In genomic region chr2:240184656-240185055, GRCh38 we compare ENCODE assay signal across 37 cellular contexts. TPM values are rescaled to one million over a fixed set of nuclear protein-coding genes. Genes with fewer than 3 reads are reported as not detected.
"Had no signal": no experiment of that assay in that cellular context is flagged by ENCODE, and none has a peak within 500 bp of the region (broad histone marks: within the 10 kb centered on the region; RNA-seq: fewer than 3 reads in every experiment).

No MANE protein-coding gene starts in this region.

- H3K9me3 ChIP-seq: adrenal gland, ascending aorta, esophagus muscularis mucosa, gastrocnemius medialis had no signal

- DNase-seq: activated CD4-positive, alpha-beta memory T cell treated with anti-CD3 and anti-CD28 coated beads for 36 hours; activated CD4-positive, alpha-beta T cell treated with anti-CD3 and anti-CD28 coated beads for 36 hours; activated CD4-positive, alpha-beta T cell treated with anti-CD3 and anti-CD28 coated beads, Interleukin-2, amount 10 ng/mL, durations not matched to agents 24 days and 14 days; activated CD4-positive, CD25-positive, alpha-beta regulatory T cell; activated CD4-positive, CD25-positive, alpha-beta regulatory T cell treated with anti-CD3 and anti-CD28 coated beads, Interleukin-2, amount 50 U/mL, for 72 hours; activated CD8-positive, alpha-beta memory T cell treated with anti-CD3 and anti-CD28 coated beads, Interleukin-2, amount 10 ng/mL, durations not matched to agents 7 days and 5 days; activated CD8-positive, alpha-beta memory T cell treated with anti-CD3 and anti-CD28 coated beads, Interleukin-2, amount 50 U/mL, for 4 hours; activated CD8-positive, alpha-beta T cell treated with anti-CD3 and anti-CD28 coated beads, Interleukin-2, amount 10 ng/mL, durations not matched to agents 7 days and 5 days; activated gamma-delta T cell treated with Interleukin-2 at 50 U/mL for 16 hours; activated naive CD4-positive, alpha-beta T cell treated with anti-CD3 and anti-CD28 coated beads for 36 hours; activated naive CD8-positive, alpha-beta T cell treated with anti-CD3 and anti-CD28 coated beads for 36 hours; activated naive CD8-positive, alpha-beta T cell treated with anti-CD3 and anti-CD28 coated beads, Interleukin-2, amount 50 U/mL, for 24 hours; activated T-cell treated with anti-CD3 and anti-CD28 coated beads, Interleukin-2, amount 50 U/mL, for 1 hour; activated T-cell treated with anti-CD3 and anti-CD28 coated beads, Interleukin-2, amount 50 U/mL, for 48 hours; adrenal gland; amygdala; central memory CD4-positive, alpha-beta T cell; cerebellar nuclear complex; effector memory CD4-positive, alpha-beta T cell; erythroblast; foreskin keratinocyte; gastrocnemius medialis; glutamatergic neuron; T-helper 2 cell had no signal

- H3K27ac ChIP-seq: adrenal gland, ascending aorta, breast epithelium, cardiac muscle cell, coronary artery, dorsolateral prefrontal cortex, esophagus muscularis mucosa, foreskin keratinocyte, gastrocnemius medialis had no signal

- H3K27me3 ChIP-seq: adrenal gland, ascending aorta, cardiac muscle cell, gastrocnemius medialis had no signal

- H3K36me3 ChIP-seq: adrenal gland, ascending aorta, breast epithelium, cardiac muscle cell, esophagus muscularis mucosa, gastrocnemius medialis had no signal

- H3K4me1 Mint-ChIP-seq: activated CD4-positive, alpha-beta T cell treated with anti-CD3 and anti-CD28 coated beads for 36 hours; activated CD4-positive, alpha-beta T cell treated with anti-CD3 and anti-CD28 coated beads, Interleukin-2, amount 10 ng/mL, durations not matched to agents 24 days and 14 days; activated CD8-positive, alpha-beta memory T cell treated with anti-CD3 and anti-CD28 coated beads, Interleukin-2, amount 10 ng/mL, durations not matched to agents 7 days and 5 days; activated naive CD4-positive, alpha-beta T cell treated with anti-CD3 and anti-CD28 coated beads, Interleukin-2, amount 50 U/mL, for 24 hours; activated naive CD8-positive, alpha-beta T cell treated with anti-CD3 and anti-CD28 coated beads for 36 hours; activated naive CD8-positive, alpha-beta T cell treated with anti-CD3 and anti-CD28 coated beads, Interleukin-2, amount 50 U/mL, for 24 hours had no signal

- ATAC-seq: activated CD4-positive, alpha-beta T cell treated with anti-CD3 and anti-CD28 coated beads for 36 hours; activated CD8-positive, alpha-beta memory T cell treated with anti-CD3 and anti-CD28 coated beads, Interleukin-2, amount 10 ng/mL, durations not matched to agents 7 days and 5 days; activated CD8-positive, alpha-beta T cell treated with anti-CD3 and anti-CD28 coated beads, Interleukin-2, amount 10 ng/mL, durations not matched to agents 7 days and 5 days; activated naive CD8-positive, alpha-beta T cell treated with anti-CD3 and anti-CD28 coated beads, Interleukin-2, amount 50 U/mL, for 24 hours; foreskin keratinocyte; gastrocnemius medialis had no signal

- H3K36me3 Mint-ChIP-seq: activated CD8-positive, alpha-beta memory T cell treated with anti-CD3 and anti-CD28 coated beads, Interleukin-2, amount 10 ng/mL, durations not matched to agents 7 days and 5 days; activated naive CD4-positive, alpha-beta T cell treated with anti-CD3 and anti-CD28 coated beads, Interleukin-2, amount 50 U/mL, for 24 hours; activated naive CD8-positive, alpha-beta T cell treated with anti-CD3 and anti-CD28 coated beads for 36 hours had no signal

- H3K27me3 Mint-ChIP-seq: brain had no signal

- H3K4me3 Mint-ChIP-seq: activated CD4-positive, alpha-beta memory T cell treated with anti-CD3 and anti-CD28 coated beads for 36 hours; activated CD4-positive, alpha-beta T cell treated with anti-CD3 and anti-CD28 coated beads for 36 hours; activated CD4-positive, alpha-beta T cell treated with anti-CD3 and anti-CD28 coated beads, Interleukin-2, amount 10 ng/mL, durations not matched to agents 24 days and 14 days; activated CD8-positive, alpha-beta memory T cell treated with anti-CD3 and anti-CD28 coated beads, Interleukin-2, amount 10 ng/mL, durations not matched to agents 7 days and 5 days; activated CD8-positive, alpha-beta T cell treated with anti-CD3 and anti-CD28 coated beads, Interleukin-2, amount 10 ng/mL, durations not matched to agents 7 days and 5 days; activated naive CD4-positive, alpha-beta T cell treated with anti-CD3 and anti-CD28 coated beads for 36 hours; activated naive CD4-positive, alpha-beta T cell treated with anti-CD3 and anti-CD28 coated beads, Interleukin-2, amount 50 U/mL, for 24 hours; activated naive CD8-positive, alpha-beta T cell treated with anti-CD3 and anti-CD28 coated beads for 36 hours; activated naive CD8-positive, alpha-beta T cell treated with anti-CD3 and anti-CD28 coated beads, Interleukin-2, amount 50 U/mL, for 24 hours; activated T-helper 1 cell treated with anti-CD3 and anti-CD28 coated beads, Interleukin-12 subunit alpha, Interleukin-12 subunit beta, Interleukin-2, Interleukin-4 antibody, amounts not matched to agents 30 ng/mL and 10 ng/mL and 1 ng/mL, durations not matched to agents 14 hours and 24 hours and 36 hours; brain; dendritic cell treated with granulocyte-macrophage colony-stimulating factor and Interleukin-4, amounts not matched to agents 40 ng/mL and 50 ng/mL, for 4 days had no signal

- H3K27ac Mint-ChIP-seq: activated CD4-positive, alpha-beta memory T cell treated with anti-CD3 and anti-CD28 coated beads for 36 hours; activated CD4-positive, alpha-beta T cell treated with anti-CD3 and anti-CD28 coated beads for 36 hours; activated CD4-positive, alpha-beta T cell treated with anti-CD3 and anti-CD28 coated beads, Interleukin-2, amount 10 ng/mL, durations not matched to agents 24 days and 14 days; activated CD8-positive, alpha-beta memory T cell treated with anti-CD3 and anti-CD28 coated beads, Interleukin-2, amount 10 ng/mL, durations not matched to agents 7 days and 5 days; activated CD8-positive, alpha-beta T cell treated with anti-CD3 and anti-CD28 coated beads, Interleukin-2, amount 10 ng/mL, durations not matched to agents 7 days and 5 days; activated naive CD4-positive, alpha-beta T cell treated with anti-CD3 and anti-CD28 coated beads for 36 hours; activated naive CD4-positive, alpha-beta T cell treated with anti-CD3 and anti-CD28 coated beads, Interleukin-2, amount 50 U/mL, for 24 hours; activated naive CD8-positive, alpha-beta T cell treated with anti-CD3 and anti-CD28 coated beads for 36 hours; activated naive CD8-positive, alpha-beta T cell treated with anti-CD3 and anti-CD28 coated beads, Interleukin-2, amount 50 U/mL, for 24 hours; activated T-helper 1 cell treated with anti-CD3 and anti-CD28 coated beads, Interleukin-12 subunit alpha, Interleukin-12 subunit beta, Interleukin-2, Interleukin-4 antibody, amounts not matched to agents 30 ng/mL and 10 ng/mL and 1 ng/mL, durations not matched to agents 14 hours and 24 hours and 36 hours; activated T-helper 2 cell treated with anti-CD3 and anti-CD28 coated beads, Interferon-gamma antibody, Interleukin-2, Interleukin-4, amounts not matched to agents 10 μg/mL and 5 μg/mL and 100 μg/mL, durations not matched to agents 14 hours and 24 hours and 36 hours; brain; dendritic cell treated with granulocyte-macrophage colony-stimulating factor and Interleukin-4, amounts not matched to agents 40 ng/mL and 50 ng/mL, for 4 days had no signal

- H3K9me3 Mint-ChIP-seq: activated T-helper 1 cell treated with anti-CD3 and anti-CD28 coated beads, Interleukin-12 subunit alpha, Interleukin-12 subunit beta, Interleukin-2, Interleukin-4 antibody, amounts not matched to agents 30 ng/mL and 10 ng/mL and 1 ng/mL, durations not matched to agents 14 hours and 24 hours and 36 hours; dendritic cell treated with granulocyte-macrophage colony-stimulating factor and Interleukin-4, amounts not matched to agents 40 ng/mL and 50 ng/mL, for 4 days had no signal

- H3K4me3 ChIP-seq: adrenal gland, ascending aorta, breast epithelium, cardiac muscle cell, coronary artery, dorsolateral prefrontal cortex, esophagus muscularis mucosa, gastrocnemius medialis had no signal

- H3K4me1 ChIP-seq: adrenal gland, ascending aorta, breast epithelium, esophagus muscularis mucosa, foreskin keratinocyte, gastrocnemius medialis had no signal

RNA-seq across cellular contexts. Expression of gene OTOS, which starts 44.2 kb away (rescaled TPM):
- total RNA-seq: activated CD4-positive, alpha-beta memory T cell treated with anti-CD3 and anti-CD28 coated beads for 36 hours; activated CD4-positive, alpha-beta T cell treated with anti-CD3 and anti-CD28 coated beads for 36 hours; activated CD4-positive, alpha-beta T cell treated with anti-CD3 and anti-CD28 coated beads, Interleukin-2, amount 10 ng/mL, durations not matched to agents 24 days and 14 days; activated CD8-positive, alpha-beta memory T cell treated with anti-CD3 and anti-CD28 coated beads for 36 hours; activated CD8-positive, alpha-beta memory T cell treated with anti-CD3 and anti-CD28 coated beads, Interleukin-2, amount 10 ng/mL, durations not matched to agents 7 days and 5 days; activated CD8-positive, alpha-beta T cell treated with anti-CD3 and anti-CD28 coated beads, Interleukin-2, amount 10 ng/mL, durations not matched to agents 7 days and 5 days; activated naive CD4-positive, alpha-beta T cell treated with anti-CD3 and anti-CD28 coated beads for 36 hours; activated naive CD8-positive, alpha-beta T cell treated with anti-CD3 and anti-CD28 coated beads for 36 hours; activated T-helper 1 cell treated with anti-CD3 and anti-CD28 coated beads, Interleukin-12 subunit alpha, Interleukin-12 subunit beta, Interleukin-2, Interleukin-4 antibody, amounts not matched to agents 30 ng/mL and 10 ng/mL and 1 ng/mL, durations not matched to agents 14 hours and 24 hours and 36 hours; activated T-helper 2 cell treated with anti-CD3 and anti-CD28 coated beads, Interferon-gamma antibody, Interleukin-2, Interleukin-4, amounts not matched to agents 10 μg/mL and 5 μg/mL and 100 μg/mL, durations not matched to agents 14 hours and 24 hours and 36 hours; adrenal gland; ascending aorta; breast epithelium; cardiac muscle cell; esophagus muscularis mucosa; foreskin keratinocyte; gastrocnemius medialis; T-helper 1 cell treated with Interleukin-12 subunit alpha and Interleukin-12 subunit beta and Interleukin-4 antibody, amounts not matched to agents 30 ng/mL and 1 ng/mL, for 36 hours had no signal
- polyA plus RNA-seq: adrenal gland, cardiac muscle cell, foreskin keratinocyte had no signal
